ENCODE assay signal across 9 cellular contexts in genomic region chr1:232923739-232924386, GRCh38. TPM values are rescaled to one million over a fixed set of nuclear protein-coding genes. Genes with fewer than 3 reads are reported as not detected.
DNase-seq lines count a peak whose midpoint lies in the region; ATAC-seq and TF ChIP-seq lines count a peak whose summit lies in the region.
"Had no signal": no experiment of that assay in that cellular context is flagged by ENCODE, and none has a peak within 500 bp of the region (broad histone marks: within the 10 kb centered on the region; RNA-seq: fewer than 3 reads in every experiment).

No MANE protein-coding gene starts in this region.

- ATAC-seq in GM18909 (IDR thresholded peaks at IDR 0.05; ENCODE audit: poor library complexity, unreplicated experiment) (peak; percentile 89), HG03521 (IDR thresholded peaks at IDR 0.05; ENCODE audit: unreplicated experiment) (peak; percentile 81), HG03571 (IDR thresholded peaks at IDR 0.05; ENCODE audit: unreplicated experiment) (no peak)

- H3K27me3 ChIP-seq in SJCRH30 (no peaks in the 10 kb centered on the region), Karpas-422 (ENCODE audit: low read length) (no peaks in the 10 kb centered on the region; the same call in 1 of the 2 replicates)

- H3K9me3 ChIP-seq in SJCRH30 (replicated peaks) = peaks cover 2% of the 10 kb centered on the region; the same call in 1 of the 2 replicates
- H3K9me3 ChIP-seq in Karpas-422 (ENCODE audit: low read length) = no peaks in the 10 kb centered on the region

- DNase-seq in activated effector memory CD4-positive, alpha-beta T cell treated with Interleukin-2 at 50 U/mL for 16 hours = peak; percentile 18
- peak; percentile 47 to 55 for DNase-seq in stimulated activated CD4-positive, alpha-beta T cell treated with anti-CD3 and anti-CD28 coated beads, Interleukin-2, amount 100 ng/mL, for 24 hours
- DNase-seq in GM10248 (ENCODE audit: extremely low spot score) = no peak
- DNase-seq in SJCRH30 = no peak
- no peak for DNase-seq in Karpas-422

- no peaks in the 10 kb centered on the region for H3K36me3 ChIP-seq in SJCRH30
- H3K36me3 ChIP-seq in Karpas-422 (ENCODE audit: insufficient read depth, low read length) = no peaks in the 10 kb centered on the region

- H4K20me1 ChIP-seq in Karpas-422 (ENCODE audit: insufficient read depth, low read depth, low read length) = no peaks in the 10 kb centered on the region

- POLR2A ChIA-PET in GM10248 (lab: Yijun Ruan, JAX) = no interaction called here

- H3K9ac ChIP-seq in Karpas-422 (ENCODE audit: low read length) = no peak overlapping the region

- H3K4me3 ChIP-seq in SJCRH30 = no peak overlapping the region
- H3K4me3 ChIP-seq in Karpas-422 (ENCODE audit: low read length) = no peak overlapping the region

- TF ChIP-seq CTCF in GM10248 (IDR thresholded peaks at IDR 0.05; ENCODE audit: control extremely low read depth, extremely low read depth, low read depth, missing control alignments) = no peak

- H3K4me2 ChIP-seq in Karpas-422 (ENCODE audit: low read depth, low read length, poor library complexity, severe bottlenecking) = no peak overlapping the region

- CTCF ChIA-PET in GM10248 (lab: Yijun Ruan, JAX) = interaction anchor here (1.4 kb wide), 1 partner anchor 9 kb away, joined by 5 read pairs; no protein-coding TSS in a partner anchor

- H3K79me2 ChIP-seq in Karpas-422 (ENCODE audit: low read length) = no peaks in the 10 kb centered on the region

- H3K27ac ChIP-seq in SJCRH30 = no peak overlapping the region
- no peak overlapping the region for H3K27ac ChIP-seq in Karpas-422 (ENCODE audit: low read length)
- H3K27ac ChIP-seq: VCaP had no signal

- H2AFZ ChIP-seq in Karpas-422 (ENCODE audit: low read length) = no peak overlapping the region

- no peaks in the 10 kb centered on the region for H3K9me2 ChIP-seq in Karpas-422 (replicated peaks; ENCODE audit: insufficient read depth, low read length)

- H3K4me1 ChIP-seq in SJCRH30 (0 out of 2 replicates have a peak, but pooled peaks cover 5% of the 10 kb centered on the region), Karpas-422 (ENCODE audit: low read length) (no peaks in the 10 kb centered on the region)

RNA-seq across cellular contexts. Expression of gene NTPCR, which starts 26.5 kb away (rescaled TPM):
- 18.1 and 21.0 TPM in 2 replicates for total RNA-seq in SJCRH30 (2014; rRNA removed; shearing (Covaris generic))
- total RNA-seq in Karpas-422 (2014; rRNA removed; shearing (Covaris generic); ENCODE audit: low replicate concordance) = 14.9 and 33.1 TPM in 2 replicates

Comparison
In these comparisons a context has a peak if more than half of its experiments do, and no peak if none do; other contexts are left out.
1. DNase-seq: peak in activated effector memory CD4-positive, alpha-beta T cell treated with Interleukin-2 at 50 U/mL for 16 hours (single experiment) and stimulated activated CD4-positive, alpha-beta T cell treated with anti-CD3 and anti-CD28 coated beads, Interleukin-2, amount 100 ng/mL, for 24 hours (2 of 2); none in GM10248 (single experiment), SJCRH30 (0 of 2) and Karpas-422 (single experiment).